In the genomic region with DNA sequence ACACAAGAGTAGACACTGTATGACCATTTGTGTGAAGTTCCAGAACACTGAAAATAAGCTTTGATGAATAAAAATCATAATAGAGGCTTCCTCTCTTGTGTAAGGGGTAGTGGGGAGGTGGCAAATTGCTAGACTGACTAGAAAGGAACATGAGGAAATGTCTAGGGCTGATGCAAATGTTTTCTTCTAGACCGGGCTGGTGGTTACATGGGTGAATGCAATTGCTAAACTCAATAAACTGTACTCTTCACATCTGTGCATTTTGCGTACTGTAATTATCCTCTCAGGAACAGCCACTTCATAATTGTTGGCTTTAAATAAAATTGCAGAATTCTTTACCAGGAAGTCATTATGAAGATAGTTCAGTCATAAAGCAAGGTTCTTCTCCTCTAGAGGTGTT, we compare ENCODE assay signal across 12 cellular contexts. TPM values are rescaled to one million over a fixed set of nuclear protein-coding genes. Genes with fewer than 3 reads are reported as not detected.
DNase-seq lines count a peak whose midpoint lies in the region; ATAC-seq, FAIRE-seq and TF ChIP-seq lines count a peak whose summit lies in the region.
"Had no signal": no experiment of that assay in that cellular context is flagged by ENCODE, and none has a peak within 500 bp of the region (broad histone marks: within the 10 kb centered on the region; RNA-seq: fewer than 3 reads in every experiment).

No MANE protein-coding gene starts in this region.

- no peaks in the 10 kb centered on the region for H3K36me3 ChIP-seq in OCI-LY1 (ENCODE audit: insufficient read depth, low read length)

- no peak overlapping the region for H2AFZ ChIP-seq in OCI-LY1 (ENCODE audit: low read length)

- H3K9ac ChIP-seq in OCI-LY1 (ENCODE audit: low read length): no peak overlapping the region

- H3K79me2 ChIP-seq in OCI-LY1 (ENCODE audit: insufficient read depth, low read length): no peaks in the 10 kb centered on the region

- H3K27me3 ChIP-seq in OCI-LY1 (ENCODE audit: insufficient read depth, low read length): no peaks in the 10 kb centered on the region

- H3K4me2 ChIP-seq in OCI-LY1 (ENCODE audit: low read length): peak overlapping the region; percentile 22; the same call in 1 of the 2 replicates

- H4K20me1 ChIP-seq in OCI-LY1 (ENCODE audit: insufficient read depth, low read length): no peaks in the 10 kb centered on the region

- no peak for TF ChIP-seq POLR2A in GM12891 (IDR thresholded peaks at IDR 0.05; ENCODE audit: low read depth, low read length)

- FAIRE-seq in GM12891 (lab: Jason Lieb, UNC) (peak; percentile 94), urothelium cell line (lab: Jason Lieb, UNC) (no peak)

- no peak for TF ChIP-seq CTCF in OCI-LY1 (IDR thresholded peaks at IDR 0.05; ENCODE audit: low read length)

- H3K27ac ChIP-seq in OCI-LY1 (ENCODE audit: low read depth, low read length, poor library complexity, severe bottlenecking): peak overlapping the region; percentile 67

- ATAC-seq in GM19452 (IDR thresholded peaks at IDR 0.05; ENCODE audit: unreplicated experiment): peak; percentile 80
- ATAC-seq in HG03095 (IDR thresholded peaks at IDR 0.05; ENCODE audit: unreplicated experiment): peak; percentile 61

- peak; percentile 8 for DNase-seq in GM12891 (ENCODE audit: insufficient read length, low spot score)
- no peak for DNase-seq in cerebellar nuclear complex (lab: John Stamatoyannopoulos, UW)
- no peak for DNase-seq in NK-92 (lab: John Stamatoyannopoulos, UW; ENCODE audit: unreplicated experiment)
- DNase-seq in D341Med (ENCODE audit: low spot score): no peak
- DNase-seq in urothelium cell line (ENCODE audit: low spot score): no peak
- DNase-seq: activated CD8-positive, alpha-beta memory T cell treated with anti-CD3 and anti-CD28 coated beads, Interleukin-2, amount 50 U/mL, for 48 hours; HCEC 1CT; midbrain; stimulated activated naive CD4-positive, alpha-beta T cell treated with Interleukin-2 at 50 U/mL for 16 hours had no signal

- H3K4me1 ChIP-seq in OCI-LY1 (ENCODE audit: insufficient read depth, low read length, severe bottlenecking): peaks cover 26% of the 10 kb centered on the region

- H3F3A ChIP-seq in OCI-LY1 (ENCODE audit: insufficient read depth, low read length): no peaks in the 10 kb centered on the region

- no peak overlapping the region for H3K4me3 ChIP-seq in OCI-LY1 (ENCODE audit: low read depth, low read length, poor library complexity, severe bottlenecking)

- no peaks in the 10 kb centered on the region for H3K9me3 ChIP-seq in OCI-LY1 (ENCODE audit: low read length)

- no peaks in the 10 kb centered on the region for H3K9me2 ChIP-seq in OCI-LY1 (ENCODE audit: low read depth, low read length)

TF ChIP-seq in GM12891, 5 proteins besides CTCF, POLR2A, EP300 and RAD21:
- 0 out of 2 replicates have a peak, but pooled peaks have one; percentile 38 for TF ChIP-seq SPI1 (IDR thresholded peaks at IDR 0.05; ENCODE audit: low read depth, low read length)
- no peak for TF ChIP-seq PAX5 (IDR thresholded peaks at IDR 0.05; ENCODE audit: insufficient read depth, low read length, severe bottlenecking)
- TF ChIP-seq POU2F2 (IDR thresholded peaks at IDR 0.05; ENCODE audit: low read depth, low read length): peak; percentile 75
- TF ChIP-seq POLR2AphosphoS5 (IDR thresholded peaks at IDR 0.05; ENCODE audit: low read depth, low read length): no peak
- no peak for TF ChIP-seq TAF1 (IDR thresholded peaks at IDR 0.05; ENCODE audit: low read depth, low read length)

RNA-seq across cellular contexts. Expression of a gene that starts 5.2 kb away (rescaled TPM):
- polyA plus RNA-seq in GM12891 (2012; ENCODE audit: low read depth, missing spikeins): 1.6 TPM
